ENCODE assay signal across 10 cellular contexts in genomic region chr16:84194470-84195200, GRCh38. TPM values are rescaled to one million over a fixed set of nuclear protein-coding genes. Genes with fewer than 3 reads are reported as not detected.
DNase-seq lines count a peak whose midpoint lies in the region; ATAC-seq and TF ChIP-seq lines count a peak whose summit lies in the region.
"Had no signal": no experiment of that assay in that cellular context is flagged by ENCODE, and none has a peak within 500 bp of the region (broad histone marks: within the 10 kb centered on the region; RNA-seq: fewer than 3 reads in every experiment).

No MANE protein-coding gene starts in this region.

- H3K27ac ChIP-seq in colonic mucosa, result no peak overlapping the region

- peaks cover 0 to 14% (median 6%) of the 10 kb centered on the region in 3 donors for H3K27me3 Mint-ChIP-seq in CD14-positive monocyte (ENCODE audit: low read depth in 3 of 3)

- TF ChIP-seq CTCF in CD14-positive monocyte (IDR thresholded peaks at IDR 0.05), result no peak
- no peak for TF ChIP-seq CTCF in colonic mucosa (IDR thresholded peaks at IDR 0.05)
- TF ChIP-seq CTCF in omental fat pad (IDR thresholded peaks at IDR 0.05), result no peak

- no peak overlapping the region for H3K4me3 ChIP-seq in colonic mucosa

- H3K27me3 ChIP-seq in colonic mucosa, result no peaks in the 10 kb centered on the region

- intact Hi-C loops in CD14-positive monocyte (cut with micrococcal nuclease), result loop anchor here in 1 of 2 donors (10.0 kb wide), 1 partner anchor 50 kb away; the partner anchor contains the start of genes DNAAF1 and HSDL1
- intact Hi-C loops in colonic mucosa (cut with DNase I), result no loop called here

- no peaks in the 10 kb centered on the region for H3K36me3 Mint-ChIP-seq in CD14-positive monocyte

- no peaks in the 10 kb centered on the region for H3K36me3 ChIP-seq in colonic mucosa

- ATAC-seq in GM19452 (IDR thresholded peaks at IDR 0.05; ENCODE audit: unreplicated experiment) (peak; percentile 73), omental fat pad (ENCODE audit: low FRiP score) (no peak), HG02571 (IDR thresholded peaks at IDR 0.05; ENCODE audit: unreplicated experiment) (no peak)

- H3K9ac ChIP-seq in colonic mucosa (ENCODE audit: low read depth in 2 of 2, low read length in 2 of 2), result no peak overlapping the region

- H3K4me1 Mint-ChIP-seq in CD14-positive monocyte, result peaks cover 23% of the 10 kb centered on the region

- no peaks in the 10 kb centered on the region for H3K9me3 ChIP-seq in colonic mucosa

- H3K4me1 ChIP-seq in colonic mucosa, result no peaks in the 10 kb centered on the region

- H3K27ac Mint-ChIP-seq in CD14-positive monocyte, result peak overlapping the region in 2 of 7 donors; percentile 19 to 57

- DNase-seq in CD14-positive monocyte (ENCODE audit: low spot score), result no peak
- DNase-seq in NCI-H345 (lab: John Stamatoyannopoulos, UW), result peak; percentile 77
- peak; percentile 31 for DNase-seq in central memory CD4-positive, alpha-beta T cell
- DNase-seq in colonic mucosa, result no peak
- DNase-seq in epidermal melanocyte (ENCODE audit: insufficient read length, low spot score), result no peak
- no peak for DNase-seq in omental fat pad (ENCODE audit: low spot score)
- DNase-seq: COR-L47, occipital lobe had no signal

- H3K4me3 Mint-ChIP-seq in CD14-positive monocyte, result peak overlapping the region; percentile 37 to 63

- no peaks in the 10 kb centered on the region for H3K9me3 Mint-ChIP-seq in CD14-positive monocyte

RNA-seq across cellular contexts. Expression of gene ADAD2, which starts 3.7 kb away (rescaled TPM):
- polyA plus RNA-seq in CD14-positive monocyte, result not detected
- not detected for total RNA-seq in colonic mucosa
- total RNA-seq in omental fat pad, result 1 to 10 TPM in 2 of 4 donors, under 1 TPM in 1, not detected in 1; 0.19 to 4.3 (median 1.6) TPM
- total RNA-seq: occipital lobe had no signal

RNA-seq across cellular contexts. Expression of gene TAF1C, which starts 7.8 kb away (rescaled TPM):
- polyA plus RNA-seq in CD14-positive monocyte, result 1 to 10 TPM; 4.0 to 4.5 TPM
- total RNA-seq in colonic mucosa, result 10 to 100 TPM; 17.2 to 45.6 TPM
- 10 to 100 TPM; 24.4 to 73.9 (median 33.3) TPM for total RNA-seq in omental fat pad

RNA-seq across cellular contexts. Expression of gene KCNG4, which starts 45.2 kb away (rescaled TPM):
- polyA plus RNA-seq in CD14-positive monocyte, result not detected
- not detected for total RNA-seq in colonic mucosa
- total RNA-seq in omental fat pad, result not detected
- total RNA-seq: occipital lobe had no signal

RNA-seq across cellular contexts. Expression of gene DNAAF1, which starts 49.5 kb away (rescaled TPM):
- under 1 TPM in 1 of 2 donors, not detected in 1; 0.23 TPM for polyA plus RNA-seq in CD14-positive monocyte
- total RNA-seq in colonic mucosa (under 1 TPM in 1 of 2 donors, not detected in 1; 0.20 TPM), omental fat pad (under 1 TPM in 3 of 4 donors, not detected in 1; 0.28 to 0.48 (median 0.32) TPM)

RNA-seq across cellular contexts. Expression of gene HSDL1, which starts 49.7 kb away (rescaled TPM):
- polyA plus RNA-seq in CD14-positive monocyte, result 1 to 10 TPM; 7.3 to 8.0 TPM
- total RNA-seq in colonic mucosa, result 10 to 100 TPM; 10.7 to 12.9 TPM
- 10 to 100 TPM in 3 of 4 donors, 1 to 10 TPM in 1; 8.8 to 21.4 (median 15.8) TPM for total RNA-seq in omental fat pad

Comparison
In these comparisons a context has a peak if more than half of its experiments do, and no peak if none do; other contexts are left out.
1. DNase-seq: peak in NCI-H345 (single experiment) and central memory CD4-positive, alpha-beta T cell (single experiment); none in CD14-positive monocyte (single experiment), colonic mucosa (single experiment), epidermal melanocyte (single experiment) and omental fat pad (single experiment).